ENCODE assay signal across 8 cellular contexts in the genomic region with DNA sequence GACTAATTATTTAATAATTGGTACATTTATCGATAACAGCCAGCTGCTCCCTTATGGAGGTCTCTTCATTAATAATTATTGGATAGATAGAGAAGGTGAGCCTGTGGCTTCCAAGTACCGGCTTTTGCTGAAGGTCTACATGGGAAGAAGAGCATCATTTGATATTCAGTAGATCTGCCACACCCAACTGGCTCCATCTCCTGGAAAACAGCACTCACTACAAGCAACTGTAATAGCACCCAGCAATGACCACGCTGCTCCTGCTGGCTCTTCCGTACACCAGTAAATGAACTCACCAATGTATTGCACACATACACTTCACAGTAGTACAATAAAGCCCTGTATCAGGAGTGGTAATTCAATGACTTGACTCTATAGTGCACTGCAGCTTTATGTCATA. TPM values are rescaled to one million over a fixed set of nuclear protein-coding genes. Genes with fewer than 3 reads are reported as not detected.
A peak's percentile ranks its signal among the peaks of the same experiment; 100 is the strongest.
DNase-seq lines count a peak whose midpoint lies in the region; ATAC-seq and TF ChIP-seq lines count a peak whose summit lies in the region.

No MANE protein-coding gene starts in this region.

- H3K27me3 ChIP-seq in HCT116 (ENCODE audit: insufficient read depth, low read length), result no peaks in the 10 kb centered on the region

- no peak overlapping the region for H2AFZ ChIP-seq in HCT116 (ENCODE audit: low read depth, low read length, poor library complexity, severe bottlenecking)

- no peaks in the 10 kb centered on the region for H4K20me1 ChIP-seq in HCT116 (ENCODE audit: insufficient read depth)

- no peaks in the 10 kb centered on the region for H3K4me1 ChIP-seq in HCT116 (ENCODE audit: control insufficient read depth in 1 of 2, insufficient read depth in 2 of 2, low read length in 2 of 2)

- no TSS peak for BruUV-seq in HCT116 (replicated peaks; lab: Mats Ljungman, UMichigan)

- ATAC-seq in HCT116 (peak; percentile 89), GM21390 (IDR thresholded peaks at IDR 0.05; ENCODE audit: unreplicated experiment) (no peak)

- DNase-seq in D341Med (ENCODE audit: low spot score) (peak; percentile 67), HCT116 (ENCODE audit: low read depth, low spot score) (no peak), RWPE1 (ENCODE audit: low spot score) (peak; percentile 42), glomerular visceral epithelial cell (ENCODE audit: extremely low spot score) (peak; percentile 15), OCI-M2 (lab: John Stamatoyannopoulos, UW; ENCODE audit: unreplicated experiment) (no peak), ecto neural progenitor cell (ENCODE audit: low spot score) (no peak)
- DNase-seq in activated CD8-positive, alpha-beta memory T cell treated with anti-CD3 and anti-CD28 coated beads for 24 hours, result no peak

- H3K79me2 ChIP-seq in HCT116 (ENCODE audit: insufficient read depth, low read length), result no peaks in the 10 kb centered on the region

- H3K27ac ChIP-seq in HCT116 (ENCODE audit: low read depth, low read length) (no peak overlapping the region), RWPE1 (no peak overlapping the region)

- TF ChIP-seq CTCF in HCT116 (IDR thresholded peaks at IDR 0.05 in 2 of 3, conservative IDR thresholded peaks at IDR 0.05 in 1 of 3; ENCODE audit: borderline replicate concordance in 1 of 3, insufficient read depth in 1 of 3, low read depth in 2 of 3, low read length in 2 of 3) (peak; percentile 62 to 69 (median 68)), RWPE1 (conservative IDR thresholded peaks at IDR 0.05; ENCODE audit: low read depth) (peak; percentile 21)

- POLR2A ChIA-PET in HCT116 (lab: Charles Lee) (no interaction called here), RWPE1 (lab: Yijun Ruan, JAX; ENCODE audit: low non-redundant PET) (no interaction called here)

- intact Hi-C loops in HCT116 (cut with micrococcal nuclease), result no loop called here

- H3K9ac ChIP-seq in HCT116 (ENCODE audit: low read length), result no peak overlapping the region

- H3K4me3 ChIP-seq in HCT116 (replicated peaks in 1 of 2; ENCODE audit: low read depth in 1 of 2, low read length in 2 of 2), result no peak overlapping the region

- RAD21 ChIA-PET in HCT116 (lab: Charles Lee; ENCODE audit: low non-redundant PET in 1 of 2, low total read pairs in 2 of 2, uncharacterized antibody in 2 of 2, unreplicated experiment in 2 of 2), result no interaction called here

- TF ChIP-seq RAD21 in HCT116 (IDR thresholded peaks at IDR 0.05; ENCODE audit: low read depth), result peak; percentile 62

- H3K36me3 ChIP-seq in HCT116 (ENCODE audit: control insufficient read depth in 1 of 2, insufficient read depth in 2 of 2, low read length in 2 of 2), result peaks cover 0 to 2% of the 10 kb centered on the region in 2 experiments; a peak in 1 of 4 replicates

- no peaks in the 10 kb centered on the region for H3K9me3 ChIP-seq in HCT116 (ENCODE audit: control insufficient read depth in 1 of 2, insufficient read depth in 1 of 2, low read depth in 1 of 2, low read length in 2 of 2)

- CTCF ChIA-PET in HCT116 (lab: Charles Lee), result interaction anchor here (1.1 to 3.0 kb wide), 2 partner anchors 34 to 81 kb away, joined by 3 to 13 read pairs; no protein-coding TSS in a partner anchor
- CTCF ChIA-PET in RWPE1 (lab: Yijun Ruan, JAX), result interaction anchor here (0.9 kb wide), 1 partner anchor 81 kb away, joined by 3 read pairs; no protein-coding TSS in a partner anchor

- no peak for TF ChIP-seq POLR2A in HCT116 (IDR thresholded peaks at IDR 0.05; ENCODE audit: borderline replicate concordance, extremely low read depth, insufficient read depth, insufficient read length)

- no peak overlapping the region for H3K4me2 ChIP-seq in HCT116 (ENCODE audit: low read length)

- no peaks in the 10 kb centered on the region for H3K9me2 ChIP-seq in HCT116 (ENCODE audit: insufficient read depth)

TF ChIP-seq in HCT116, 20 proteins besides CTCF, POLR2A, EP300 and RAD21:
- no peak for TF ChIP-seq EGR1 (IDR thresholded peaks at IDR 0.05; ENCODE audit: low read depth)
- TF ChIP-seq JUND (IDR thresholded peaks at IDR 0.05), result 0 out of 2 replicates have a peak, but pooled peaks have one; percentile 28
- TF ChIP-seq CBX3 (IDR thresholded peaks at IDR 0.05; ENCODE audit: low read depth), result 0 out of 2 replicates have a peak, but pooled peaks have one; percentile 35
- TF ChIP-seq ZNF274 (IDR thresholded peaks at IDR 0.05; ENCODE audit: low read depth, low read length), result no peak

RNA-seq across cellular contexts. Expression of a gene that starts 19.5 kb away (rescaled TPM):
- 20.9 TPM for total RNA-seq in HCT116 (2021; ENCODE audit: unreplicated experiment)
- polyA plus RNA-seq in HCT116 (2012), result 11.7 and 15.1 TPM in 2 replicates

Comparison
In these comparisons a context has a peak if more than half of its experiments do, and no peak if none do; other contexts are left out.
1. DNase-seq: peak in D341Med (single experiment), RWPE1 (single experiment) and glomerular visceral epithelial cell (single experiment); none in HCT116 (single experiment), OCI-M2 (single experiment), ecto neural progenitor cell (single experiment) and activated CD8-positive, alpha-beta memory T cell treated with anti-CD3 and anti-CD28 coated beads for 24 hours (single experiment).